Comparison of ENCODE assay signal across 15 cellular contexts in genomic region chr4:140247237-140247636, GRCh38.
DNase-seq lines count a peak whose midpoint lies in the region; ATAC-seq and TF ChIP-seq lines count a peak whose summit lies in the region.
"Had no signal": no experiment of that assay in that cellular context is flagged by ENCODE, and none has a peak within 500 bp of the region (broad histone marks: within the 10 kb centered on the region; RNA-seq: fewer than 3 reads in every experiment).

No MANE protein-coding gene starts in this region.

- H3K36me3 Mint-ChIP-seq in neural progenitor cell = no peaks in the 10 kb centered on the region
- no peaks in the 10 kb centered on the region for H3K36me3 Mint-ChIP-seq in activated T-helper 1 cell treated with anti-CD3 and anti-CD28 coated beads, Interleukin-12 subunit alpha, Interleukin-12 subunit beta, Interleukin-2, Interleukin-4 antibody, amounts not matched to agents 30 ng/mL and 10 ng/mL and 1 ng/mL, durations not matched to agents 14 hours and 24 hours and 36 hours (ENCODE audit: low read depth)
- H3K36me3 Mint-ChIP-seq: CD4-positive, CD25-positive, alpha-beta regulatory T cell had no signal

- no peak for TF ChIP-seq POLR2A in NB4 (IDR thresholded peaks at IDR 0.05; ENCODE audit: extremely low read depth, insufficient read length)
- no peak for TF ChIP-seq POLR2A in suprapubic skin (IDR thresholded peaks at IDR 0.05)

- H3K27ac ChIP-seq in neural progenitor cell (no peak overlapping the region), suprapubic skin (no peak overlapping the region)
- H3K27ac ChIP-seq: A549 had no signal

- H3K27me3 ChIP-seq in neural progenitor cell (peaks cover 5% of the 10 kb centered on the region), suprapubic skin (no peaks in the 10 kb centered on the region)

- peaks cover 47% of the 10 kb centered on the region for H3K4me1 Mint-ChIP-seq in neural progenitor cell
- peaks cover 33% of the 10 kb centered on the region for H3K4me1 Mint-ChIP-seq in activated T-helper 1 cell treated with anti-CD3 and anti-CD28 coated beads, Interleukin-12 subunit alpha, Interleukin-12 subunit beta, Interleukin-2, Interleukin-4 antibody, amounts not matched to agents 30 ng/mL and 10 ng/mL and 1 ng/mL, durations not matched to agents 14 hours and 24 hours and 36 hours (ENCODE audit: low read depth)

- no peak overlapping the region for H3K4me3 Mint-ChIP-seq in neural progenitor cell
- H3K4me3 Mint-ChIP-seq in activated T-helper 1 cell treated with anti-CD3 and anti-CD28 coated beads, Interleukin-12 subunit alpha, Interleukin-12 subunit beta, Interleukin-2, Interleukin-4 antibody, amounts not matched to agents 30 ng/mL and 10 ng/mL and 1 ng/mL, durations not matched to agents 14 hours and 24 hours and 36 hours = no peak overlapping the region
- H3K4me3 Mint-ChIP-seq: CD4-positive, CD25-positive, alpha-beta regulatory T cell; GM23338; H9 had no signal

- H3K27me3 Mint-ChIP-seq in neural progenitor cell (ENCODE audit: insufficient read depth, low read depth) = peaks cover 5% of the 10 kb centered on the region
- peaks cover 21% of the 10 kb centered on the region for H3K27me3 Mint-ChIP-seq in activated T-helper 1 cell treated with anti-CD3 and anti-CD28 coated beads, Interleukin-12 subunit alpha, Interleukin-12 subunit beta, Interleukin-2, Interleukin-4 antibody, amounts not matched to agents 30 ng/mL and 10 ng/mL and 1 ng/mL, durations not matched to agents 14 hours and 24 hours and 36 hours (ENCODE audit: insufficient read depth)

- DNase-seq in GDM1 (lab: John Stamatoyannopoulos, UW) = peak; percentile 25
- DNase-seq in NB4 (ENCODE audit: low read depth) = peak; percentile 73
- DNase-seq in UCSD-AML1 (lab: John Stamatoyannopoulos, UW; ENCODE audit: unreplicated experiment) = peak; percentile 57
- DNase-seq in neural progenitor cell (ENCODE audit: low spot score) = no peak
- DNase-seq in activated T-helper 1 cell treated with anti-CD3 and anti-CD28 coated beads, Interleukin-12 subunit alpha, Interleukin-12 subunit beta, Interleukin-2, Interleukin-4 antibody, amounts not matched to agents 30 ng/mL and 10 ng/mL and 1 ng/mL, durations not matched to agents 14 hours and 24 hours and 36 hours (ENCODE audit: low spot score) = no peak
- DNase-seq in NCI-H1436 (lab: John Stamatoyannopoulos, UW) = no peak
- no peak for DNase-seq in suprapubic skin (ENCODE audit: low spot score in 2 of 2)
- DNase-seq: CD4-positive, CD25-positive, alpha-beta regulatory T cell; DMS 273 treated with DMSO at 0.1 percent for 48 hours; H9; IMR-90 had no signal

- H2AFZ ChIP-seq in neural progenitor cell (replicated peaks) = no peak overlapping the region
- H2AFZ ChIP-seq: GM23338 had no signal

- no peaks in the 10 kb centered on the region for H4K20me1 ChIP-seq in neural progenitor cell (ENCODE audit: low read depth)

- intact Hi-C loops in activated T-helper 1 cell treated with anti-CD3 and anti-CD28 coated beads, Interleukin-12 subunit alpha, Interleukin-12 subunit beta, Interleukin-2, Interleukin-4 antibody, amounts not matched to agents 30 ng/mL and 10 ng/mL and 1 ng/mL, durations not matched to agents 14 hours and 24 hours and 36 hours (cut with micrococcal nuclease) = no loop called here

- no peak for TF ChIP-seq EP300 in suprapubic skin (IDR thresholded peaks at IDR 0.05)

- H3K4me3 ChIP-seq in NB4 (ENCODE audit: low read depth, low read length) (no peak overlapping the region), neural progenitor cell (no peak overlapping the region), suprapubic skin (no peak overlapping the region)
- H3K4me3 ChIP-seq: A549, GM12878, GM23338 had no signal

- H3K9me3 ChIP-seq in neural progenitor cell (ENCODE audit: low read depth) = no peaks in the 10 kb centered on the region
- H3K9me3 ChIP-seq in suprapubic skin = no peaks in the 10 kb centered on the region
- H3K9me3 ChIP-seq: A549 had no signal

- H3K9ac ChIP-seq in neural progenitor cell = no peak overlapping the region

- H3K27ac Mint-ChIP-seq in neural progenitor cell = peak overlapping the region; percentile 22
- H3K27ac Mint-ChIP-seq in activated T-helper 1 cell treated with anti-CD3 and anti-CD28 coated beads, Interleukin-12 subunit alpha, Interleukin-12 subunit beta, Interleukin-2, Interleukin-4 antibody, amounts not matched to agents 30 ng/mL and 10 ng/mL and 1 ng/mL, durations not matched to agents 14 hours and 24 hours and 36 hours = no peak overlapping the region
- H3K27ac Mint-ChIP-seq: GM23338, H9 had no signal

- no peaks in the 10 kb centered on the region for H3K9me3 Mint-ChIP-seq in neural progenitor cell
- H3K9me3 Mint-ChIP-seq in activated T-helper 1 cell treated with anti-CD3 and anti-CD28 coated beads, Interleukin-12 subunit alpha, Interleukin-12 subunit beta, Interleukin-2, Interleukin-4 antibody, amounts not matched to agents 30 ng/mL and 10 ng/mL and 1 ng/mL, durations not matched to agents 14 hours and 24 hours and 36 hours = no peaks in the 10 kb centered on the region
- H3K9me3 Mint-ChIP-seq: CD4-positive, CD25-positive, alpha-beta regulatory T cell; GM23338; H9 had no signal

- 75% methylated on average over 2 of the region's 2 CpGs for WGBS in suprapubic skin

- H3K4me1 ChIP-seq in neural progenitor cell (peaks cover 25% of the 10 kb centered on the region), suprapubic skin (peaks cover 28% of the 10 kb centered on the region)

- TF ChIP-seq CTCF in NB4 (IDR thresholded peaks at IDR 0.05; ENCODE audit: low read depth, low read length) (no peak), neural progenitor cell (IDR thresholded peaks at IDR 0.05) (no peak), suprapubic skin (IDR thresholded peaks at IDR 0.05) (no peak)

- no peaks in the 10 kb centered on the region for H3K79me2 ChIP-seq in neural progenitor cell (ENCODE audit: low read depth)

- no peak overlapping the region for H3K4me2 ChIP-seq in neural progenitor cell
- H3K4me2 ChIP-seq: A549, GM23338 had no signal

- peaks cover 9% of the 10 kb centered on the region for H3F3A ChIP-seq in neural progenitor cell (ENCODE audit: low read depth)

- no peaks in the 10 kb centered on the region for H3K36me3 ChIP-seq in neural progenitor cell
- H3K36me3 ChIP-seq in suprapubic skin = no peaks in the 10 kb centered on the region

- no peak for ATAC-seq in HG02938 (IDR thresholded peaks at IDR 0.05; ENCODE audit: unreplicated experiment)
- ATAC-seq: A549, GM12878, GM23338 had no signal

Comparison
In these comparisons a context has a peak if more than half of its experiments do, and no peak if none do; other contexts are left out.
1. DNase-seq: peak in GDM1 (single experiment), NB4 (single experiment) and UCSD-AML1 (single experiment); none in neural progenitor cell (single experiment), activated T-helper 1 cell treated with anti-CD3 and anti-CD28 coated beads, Interleukin-12 subunit alpha, Interleukin-12 subunit beta, Interleukin-2, Interleukin-4 antibody, amounts not matched to agents 30 ng/mL and 10 ng/mL and 1 ng/mL, durations not matched to agents 14 hours and 24 hours and 36 hours (single experiment), NCI-H1436 (single experiment) and suprapubic skin (0 of 2).